Comparison of ENCODE assay signal across 29 cellular contexts in genomic region chr11:26084313-26084712, GRCh38.
"Had no signal": no experiment of that assay in that cellular context is flagged by ENCODE, and none has a peak within 500 bp of the region (broad histone marks: within the 10 kb centered on the region; RNA-seq: fewer than 3 reads in every experiment).

No MANE protein-coding gene starts in this region.

- H3K9me3 ChIP-seq: ascending aorta, colonic mucosa had no signal

- ATAC-seq: activated CD8-positive, alpha-beta memory T cell treated with anti-CD3 and anti-CD28 coated beads, Interleukin-2, amount 10 ng/mL, durations not matched to agents 7 days and 5 days; activated CD8-positive, alpha-beta T cell treated with anti-CD3 and anti-CD28 coated beads for 36 hours; activated naive CD8-positive, alpha-beta T cell treated with anti-CD3 and anti-CD28 coated beads, Interleukin-2, amount 50 U/mL, for 24 hours had no signal

- H3K4me1 ChIP-seq: ascending aorta, colonic mucosa had no signal

- H3K27me3 ChIP-seq: ascending aorta, colonic mucosa had no signal

- H3K27ac ChIP-seq: ascending aorta, cardiac muscle cell, colonic mucosa, VCaP had no signal

- H3K4me3 ChIP-seq: ascending aorta, cardiac muscle cell, colonic mucosa had no signal

- H3K36me3 ChIP-seq: ascending aorta, cardiac muscle cell, colonic mucosa had no signal

- DNase-seq: activated B cell treated with CpG ODN at 0.5 μM for 24 hours; activated CD4-positive, alpha-beta memory T cell treated with anti-CD3 and anti-CD28 coated beads for 36 hours; activated CD4-positive, alpha-beta T cell treated with anti-CD3 and anti-CD28 coated beads for 4 hours; activated CD4-positive, alpha-beta T cell treated with anti-CD3 and anti-CD28 coated beads, Interleukin-2, amount 10 ng/mL, durations not matched to agents 24 days and 14 days; activated CD4-positive, alpha-beta T cell treated with anti-CD3 and anti-CD28 coated beads, Interleukin-2, amount 50 U/mL, for 1 hour; activated CD4-positive, alpha-beta T cell treated with anti-CD3 and anti-CD28 coated beads, Interleukin-2, amount 50 U/mL, for 4 hours; activated CD4-positive, CD25-positive, alpha-beta regulatory T cell treated with anti-CD3 and anti-CD28 coated beads, Interleukin-2, amount 50 U/mL, for 72 hours; activated CD8-positive, alpha-beta memory T cell treated with anti-CD3 and anti-CD28 coated beads for 24 hours; activated CD8-positive, alpha-beta memory T cell treated with anti-CD3 and anti-CD28 coated beads, Interleukin-2, amount 10 ng/mL, durations not matched to agents 7 days and 5 days; activated CD8-positive, alpha-beta memory T cell treated with anti-CD3 and anti-CD28 coated beads, Interleukin-2, amount 50 U/mL, for 48 hours; activated CD8-positive, alpha-beta T cell treated with anti-CD3 and anti-CD28 coated beads for 36 hours; activated effector memory CD4-positive, alpha-beta T cell treated with Interleukin-2 at 50 U/mL for 16 hours; activated gamma-delta T cell; activated naive CD4-positive, alpha-beta T cell treated with anti-CD3 and anti-CD28 coated beads, Interleukin-2, amount 10 ng/mL, durations not matched to agents 7 days and 5 days; activated naive CD4-positive, alpha-beta T cell treated with Interleukin-2 at 50 U/mL for 16 hours; activated naive CD8-positive, alpha-beta T cell treated with anti-CD3 and anti-CD28 coated beads, Interleukin-2, amount 10 ng/mL, durations not matched to agents 7 days and 5 days; activated naive CD8-positive, alpha-beta T cell treated with anti-CD3 and anti-CD28 coated beads, Interleukin-2, amount 50 U/mL, for 24 hours; activated T-cell treated with anti-CD3 and anti-CD28 coated beads, Interleukin-2, amount 50 U/mL, for 24 hours; activated T-cell treated with anti-CD3 and anti-CD28 coated beads, Interleukin-2, amount 50 U/mL, for 48 hours; amygdala; anterior cingulate cortex; caudate nucleus; cerebellar nuclear complex; colonic mucosa; T-helper 2 cell; T-helper 9 cell had no signal
